ENCODE assay signal across 8 cellular contexts in genomic region chr1:18926315-18927081, GRCh38.
A peak's percentile ranks its signal among the peaks of the same experiment; 100 is the strongest.
DNase-seq lines count a peak whose midpoint lies in the region; ATAC-seq lines count a peak whose summit lies in the region.

No MANE protein-coding gene starts in this region.

- peak; percentile 79 to 92 for DNase-seq in SW 1271 (lab: John Stamatoyannopoulos, UW)
- peak; percentile 69 for DNase-seq in activated naive CD8-positive, alpha-beta T cell treated with anti-CD3 and anti-CD28 coated beads, Interleukin-2, amount 50 U/mL, for 16 hours (ENCODE audit: low read depth, low spot score)
- DNase-seq in iris pigment epithelial cell (ENCODE audit: low read depth): peak; percentile 88
- peak; percentile 70 to 84 for DNase-seq in stimulated activated CD4-positive, alpha-beta T cell treated with anti-CD3 and anti-CD28 coated beads, Interleukin-4, amount 100 ng/mL, for 48 hours (ENCODE audit: low read depth in 2 of 2)
- DNase-seq in NCI-H1436 (lab: John Stamatoyannopoulos, UW): no peak
- DNase-seq in D341Med (ENCODE audit: low spot score): no peak

- ATAC-seq in GM18907 (IDR thresholded peaks at IDR 0.05; ENCODE audit: unreplicated experiment) (peak; percentile 57), HG03342 (IDR thresholded peaks at IDR 0.05; ENCODE audit: unreplicated experiment) (peak; percentile 66)

Comparison
In these comparisons a context has a peak if more than half of its experiments do, and no peak if none do; other contexts are left out.
1. DNase-seq: peak in SW 1271 (2 of 2), activated naive CD8-positive, alpha-beta T cell treated with anti-CD3 and anti-CD28 coated beads, Interleukin-2, amount 50 U/mL, for 16 hours (single experiment), iris pigment epithelial cell (single experiment) and stimulated activated CD4-positive, alpha-beta T cell treated with anti-CD3 and anti-CD28 coated beads, Interleukin-4, amount 100 ng/mL, for 48 hours (2 of 2); none in NCI-H1436 (single experiment) and D341Med (single experiment).